In genomic region chr7:69248382-69248828, GRCh38 we compare ENCODE assay signal across 6 cellular contexts.
DNase-seq lines count a peak whose midpoint lies in the region; ATAC-seq and TF ChIP-seq lines count a peak whose summit lies in the region.
"Not testable (repeated sequence)": the region's sequence is repeated elsewhere in the genome, so short reads cannot be mapped to it uniquely, and the experiment has no call there.

No MANE protein-coding gene starts in this region.

- not testable (repeated sequence) for H3K79me1 ChIP-seq in mesendoderm (ENCODE audit: low read length)

- DNase-seq in NCI-H146 (lab: John Stamatoyannopoulos, UW) = peak; percentile 66
- peak; percentile 12 for DNase-seq in NCI-H748 (lab: John Stamatoyannopoulos, UW; ENCODE audit: unreplicated experiment)
- peak; percentile 60 for DNase-seq in ecto neural progenitor cell (ENCODE audit: low spot score)
- DNase-seq in left lobe of liver (ENCODE audit: low spot score) = peak; percentile 94
- peak; percentile 10 for DNase-seq in mesendoderm
- peak; percentile 18 for DNase-seq in progenitor cell of endocrine pancreas (ENCODE audit: low spot score, unreplicated experiment)

- H3K9me3 Mint-ChIP-seq in progenitor cell of endocrine pancreas (ENCODE audit: low read depth) = not testable (repeated sequence)

- H2BK5ac ChIP-seq in mesendoderm (ENCODE audit: low read length) = not testable (repeated sequence)

- H2BK15ac ChIP-seq in mesendoderm (replicated peaks; ENCODE audit: low read depth) = not testable (repeated sequence)

- not testable (repeated sequence) for H3K18ac ChIP-seq in mesendoderm (ENCODE audit: low read length)

- not testable (repeated sequence) for H3K4me2 ChIP-seq in mesendoderm (ENCODE audit: low read length)

- peak overlapping the region; percentile 89 for H3K27ac Mint-ChIP-seq in progenitor cell of endocrine pancreas

- peaks cover 12% of the 10 kb centered on the region for H3K27me3 Mint-ChIP-seq in progenitor cell of endocrine pancreas

- not testable (repeated sequence) for H3K56ac ChIP-seq in mesendoderm (ENCODE audit: low read length)

- WGBS in mesendoderm (ENCODE audit: extremely low coverage, insufficient coverage, low lambda C conversion rate) = no CpG with 5 or more reads among the region's 2 CpGs

- peaks cover 27% of the 10 kb centered on the region for H3K4me1 Mint-ChIP-seq in progenitor cell of endocrine pancreas (ENCODE audit: low read depth)

- not testable (repeated sequence) for H3K4ac ChIP-seq in mesendoderm (ENCODE audit: low read depth, low read length)

- not testable (repeated sequence) for H4K8ac ChIP-seq in mesendoderm (ENCODE audit: low read depth, low read length)

- H3K36me3 Mint-ChIP-seq in progenitor cell of endocrine pancreas (ENCODE audit: insufficient read depth) = not testable (repeated sequence)

- not testable (repeated sequence) for H3K79me2 ChIP-seq in mesendoderm (ENCODE audit: control insufficient read depth, insufficient read depth, low read length)

- H4K5ac ChIP-seq in mesendoderm (ENCODE audit: low read length) = not testable (repeated sequence)

- H3K27me3 ChIP-seq in mesendoderm (ENCODE audit: insufficient read depth, low read length, poor library complexity) = not testable (repeated sequence)

- peak; percentile 88 for ATAC-seq in left lobe of liver

- H3K4me3 Mint-ChIP-seq in progenitor cell of endocrine pancreas (ENCODE audit: low read depth) = not testable (repeated sequence)

- H3K4me1 ChIP-seq in mesendoderm (ENCODE audit: control insufficient read depth, low read depth, low read length) = not testable (repeated sequence)

- H3K23ac ChIP-seq in mesendoderm (ENCODE audit: low read length) = not testable (repeated sequence)

- H3K27ac ChIP-seq in mesendoderm (ENCODE audit: low read depth, low read length) = not testable (repeated sequence)

- not testable (repeated sequence) for H3K36me3 ChIP-seq in mesendoderm (ENCODE audit: control insufficient read depth, insufficient read depth, low read length)

- not testable (repeated sequence) for H3K4me3 ChIP-seq in mesendoderm (ENCODE audit: low read length)

- not testable (repeated sequence) for H2AK5ac ChIP-seq in mesendoderm (ENCODE audit: low read length)

- not testable (repeated sequence) for H2BK120ac ChIP-seq in mesendoderm (ENCODE audit: low read depth, low read length)

- H3K9ac ChIP-seq in mesendoderm (ENCODE audit: low read length) = not testable (repeated sequence)

- TF ChIP-seq CTCF in progenitor cell of endocrine pancreas (IDR thresholded peaks at IDR 0.05; ENCODE audit: unreplicated experiment) = not testable (repeated sequence)

Comparison
In these comparisons a context has a peak if more than half of its experiments do, and no peak if none do; other contexts are left out.
1. DNase-seq: peak in every context shown above with its lines; median percentile 94 in left lobe of liver; 66 in NCI-H146; 60 in ecto neural progenitor cell; 18 in progenitor cell of endocrine pancreas; 12 in NCI-H748; 10 in mesendoderm.